8 cellular contexts compared by ENCODE assay signal in the genomic region with DNA sequence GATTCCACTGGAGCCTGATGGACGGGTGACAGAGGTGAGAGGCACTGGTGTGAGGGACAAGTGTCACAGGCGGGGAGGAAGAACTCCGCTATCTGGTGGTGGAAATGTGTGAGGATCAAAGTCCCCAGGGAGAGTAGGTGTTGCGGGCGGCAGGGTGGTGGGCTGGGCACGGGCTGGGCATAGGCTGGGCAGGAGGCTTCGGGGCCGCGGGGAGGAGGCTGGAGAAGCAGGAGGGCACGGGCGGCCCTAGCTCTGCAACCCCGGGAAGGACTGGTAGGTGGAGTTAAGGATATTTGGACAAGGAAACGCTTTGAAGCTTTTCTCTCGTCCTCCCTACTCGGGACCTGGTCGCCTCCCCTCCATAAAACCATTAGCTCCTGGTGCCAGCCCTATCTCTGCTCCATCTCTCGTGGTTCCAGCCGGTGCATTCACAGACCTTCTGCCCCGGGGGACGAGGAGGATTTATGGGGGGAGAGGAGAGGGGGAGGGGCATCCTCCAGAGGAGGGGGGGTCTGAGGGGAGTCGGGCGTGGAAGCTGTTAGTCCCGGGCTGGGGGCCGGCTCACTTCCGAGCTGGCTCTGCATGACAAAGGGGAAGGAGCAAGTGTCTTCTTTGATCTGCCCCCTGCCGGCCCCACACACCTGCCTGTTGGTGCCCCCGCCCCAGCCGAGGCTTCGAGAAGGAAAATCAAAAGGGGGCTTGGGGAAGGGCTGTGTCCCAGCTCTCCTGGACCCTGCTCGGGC. TPM values are rescaled to one million over a fixed set of nuclear protein-coding genes. Genes with fewer than 3 reads are reported as not detected.
DNase-seq lines count a peak whose midpoint lies in the region; ATAC-seq and TF ChIP-seq lines count a peak whose summit lies in the region.

No MANE protein-coding gene starts in this region.

- TF ChIP-seq POLR2A in gastroesophageal sphincter (IDR thresholded peaks at IDR 0.05), result no peak

- H3K9me3 ChIP-seq in SJSA1 (replicated peaks), result no peaks in the 10 kb centered on the region
- H3K9me3 ChIP-seq in gastroesophageal sphincter, result no peaks in the 10 kb centered on the region
- H3K9me3 ChIP-seq in psoas muscle, result no peaks in the 10 kb centered on the region

- intact Hi-C loops in psoas muscle (cut with DNase I), result no loop called here

- H3K27ac ChIP-seq in SJSA1, result no peak overlapping the region
- peak overlapping the region; percentile 76 to 91 (median 88) for H3K27ac ChIP-seq in gastroesophageal sphincter
- no peak overlapping the region for H3K27ac ChIP-seq in psoas muscle

- H3K27me3 ChIP-seq in SJSA1 (replicated peaks), result peaks cover 8% of the 10 kb centered on the region; the same call in 1 of the 2 replicates
- H3K27me3 ChIP-seq in gastroesophageal sphincter, result no peaks in the 10 kb centered on the region
- H3K27me3 ChIP-seq in psoas muscle (ENCODE audit: insufficient read depth in 3 of 3, low read length in 2 of 3), result peaks cover 0 to 41% (median 20%) of the 10 kb centered on the region in 3 donors

- H3K4me1 ChIP-seq in SJSA1 (replicated peaks), result peaks cover 21% of the 10 kb centered on the region
- H3K4me1 ChIP-seq in gastroesophageal sphincter, result peaks cover 4 to 75% (median 18%) of the 10 kb centered on the region in 3 donors
- H3K4me1 ChIP-seq in psoas muscle, result peaks cover 13% of the 10 kb centered on the region

- H3K36me3 ChIP-seq in SJSA1, result no peaks in the 10 kb centered on the region
- peaks cover 0 to 6% of the 10 kb centered on the region in 2 donors for H3K36me3 ChIP-seq in gastroesophageal sphincter
- H3K36me3 ChIP-seq in psoas muscle (ENCODE audit: insufficient read depth in 1 of 2, low read depth in 1 of 2), result no peaks in the 10 kb centered on the region

- TF ChIP-seq EP300 in gastroesophageal sphincter (IDR thresholded peaks at IDR 0.05), result no peak

- ATAC-seq in gastroesophageal sphincter (peak; percentile 6), psoas muscle (peak in 2 of 4 donors; percentile 5 to 12), HG03139 (IDR thresholded peaks at IDR 0.05; ENCODE audit: unreplicated experiment) (no peak)

- H3K4me3 ChIP-seq in SJSA1, result peak overlapping the region; percentile 21
- peak overlapping the region; percentile 65 to 79 for H3K4me3 ChIP-seq in gastroesophageal sphincter
- peak overlapping the region; percentile 61 for H3K4me3 ChIP-seq in psoas muscle

- WGBS in gastroesophageal sphincter (ENCODE audit: low coverage in 1 of 2), 2 donors, result 0 to 12% methylated on average over 3 to 5 of the region's 30 CpGs
- WGBS in psoas muscle, 3 donors, result 5 to 10% (median 7%) methylated on average over 25 to 30 of the region's 30 CpGs

- TF ChIP-seq CTCF in gastroesophageal sphincter (IDR thresholded peaks at IDR 0.05) (peak in 1 of 4 experiments; percentile 43), psoas muscle (IDR thresholded peaks at IDR 0.05) (no peak)

- DNase-seq in NCI-H82 (lab: John Stamatoyannopoulos, UW), result peak; percentile 64
- no peak for DNase-seq in NCI-H82 treated with DMSO at 0.1 percent for 48 hours (lab: John Stamatoyannopoulos, UW; ENCODE audit: unreplicated experiment)
- no peak for DNase-seq in SJSA1 (ENCODE audit: low read depth in 1 of 2, low spot score in 2 of 2)
- no peak for DNase-seq in psoas muscle
- DNase-seq in SKM-1 (lab: John Stamatoyannopoulos, UW; ENCODE audit: unreplicated experiment), result no peak
- DNase-seq in NCI-H128 (lab: John Stamatoyannopoulos, UW; ENCODE audit: unreplicated experiment), result no peak

RNA-seq across cellular contexts. Expression of a gene that starts 0.5 kb away (rescaled TPM):
- total RNA-seq in SJSA1 (2014; rRNA removed; shearing (Covaris generic)), result 8.9 and 15.4 TPM in 2 replicates
- total RNA-seq in gastroesophageal sphincter (10 to 100 TPM in 3 of 4 donors, 1 to 10 TPM in 1; 9.4 to 76.5 (median 26.3) TPM), psoas muscle (1 to 10 TPM in 3 of 4 donors, under 1 TPM in 1; 0.46 to 4.8 (median 1.6) TPM)
- polyA plus RNA-seq in psoas muscle, result under 1 TPM; 0.43 to 0.80 (median 0.49) TPM

RNA-seq across cellular contexts. Expression of a gene that starts 35.1 kb away (rescaled TPM):
- total RNA-seq in SJSA1 (2014; rRNA removed; shearing (Covaris generic)), result 8.1 and 16.1 TPM in 2 replicates
- total RNA-seq in gastroesophageal sphincter, result 10 to 100 TPM; 10.9 to 16.4 (median 13.1) TPM
- total RNA-seq in psoas muscle, result 1 to 10 TPM; 4.5 to 7.9 (median 5.0) TPM
- polyA plus RNA-seq in psoas muscle, result 10 to 100 TPM in 1 of 3 donors, 1 to 10 TPM in 2; 2.9 to 13.8 (median 5.3) TPM

Comparison
In these comparisons a context has a peak if more than half of its experiments do, and no peak if none do; other contexts are left out.
1. H3K27ac ChIP-seq: peak in gastroesophageal sphincter (4 of 4); none in SJSA1 (single experiment) and psoas muscle (single experiment).
2. H3K4me3 ChIP-seq: peak in every context shown above with its lines; median percentile 72 in gastroesophageal sphincter; 61 in psoas muscle; 21 in SJSA1.